In genomic region chr19:2049741-2050348, GRCh38 we compare ENCODE assay signal across 1 cellular context.
TF ChIP-seq lines count a peak whose summit lies in the region.

No MANE protein-coding gene starts in this region.

TF ChIP-seq in PFSK-1, 5 proteins besides CTCF, POLR2A, EP300 and RAD21 (continued from another document):
- TF ChIP-seq REST (IDR thresholded peaks at IDR 0.05; ENCODE audit: insufficient read depth in 1 of 2, low read depth in 2 of 2, low read length in 2 of 2) (no peak), POLR2AphosphoS5 (IDR thresholded peaks at IDR 0.05; ENCODE audit: low read depth, low read length) (0 out of 2 replicates have a peak, but pooled peaks have one; percentile 12), SIN3A (IDR thresholded peaks at IDR 0.05; ENCODE audit: borderline replicate concordance, insufficient read depth, low read length) (peak; percentile 73; the same call in 1 of the 2 replicates)
